ENCODE assay signal across 8 cellular contexts in the genomic region with DNA sequence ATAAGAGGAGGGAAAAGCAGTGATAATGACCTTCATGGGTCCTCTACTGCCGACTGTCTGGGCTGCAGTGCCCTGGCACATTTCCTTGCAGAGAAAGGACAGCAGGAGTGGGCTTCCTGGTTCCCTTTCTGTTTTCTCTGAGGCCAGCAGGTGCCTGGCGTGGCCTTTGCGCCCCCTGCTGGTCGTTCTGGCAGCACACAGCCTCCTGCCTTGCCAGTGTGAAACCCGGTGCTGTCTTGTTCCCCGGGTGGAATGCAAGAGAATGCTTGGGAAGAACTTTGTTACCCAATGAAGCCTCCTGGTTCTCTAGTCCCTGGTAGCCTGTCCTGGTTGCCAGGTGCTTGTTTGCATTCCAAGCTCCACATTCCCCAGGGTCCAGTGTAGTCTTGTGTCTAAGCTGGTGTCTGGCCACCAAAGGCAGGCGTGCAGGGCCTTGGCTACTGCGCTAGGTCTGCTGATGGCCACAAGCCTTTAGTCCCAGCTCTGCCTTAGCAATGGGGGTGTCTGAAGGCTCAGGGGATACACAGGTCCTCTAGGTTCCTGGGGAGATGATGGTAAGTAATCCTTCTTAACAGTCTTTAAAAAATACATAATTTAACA.
DNase-seq lines count a peak whose midpoint lies in the region; ATAC-seq and TF ChIP-seq lines count a peak whose summit lies in the region.

No MANE protein-coding gene starts in this region.

- H3K27me3 ChIP-seq in SJCRH30 (no peaks in the 10 kb centered on the region), heart right ventricle (peaks cover 0 to 12% (median 0%) of the 10 kb centered on the region in 7 donors)

- TF ChIP-seq RAD21 in Ishikawa (IDR thresholded peaks at IDR 0.05; ENCODE audit: low read depth) = peak; percentile 59

- H3K4me3 ChIP-seq in SJCRH30 (no peak overlapping the region), heart right ventricle (no peak overlapping the region), retinal pigment epithelial cell (ENCODE audit: low read length) (no peak overlapping the region)

- no peak for TF ChIP-seq EP300 in Ishikawa (IDR thresholded peaks at IDR 0.05; ENCODE audit: borderline replicate concordance)

- H3K4me1 ChIP-seq in SJCRH30 (no peaks in the 10 kb centered on the region), heart right ventricle (no peaks in the 10 kb centered on the region)

- DNase-seq in COR-L47 (lab: John Stamatoyannopoulos, UW) (peak; percentile 2), SJCRH30 (peak; percentile 24 to 69), heart right ventricle (peak; percentile 43 to 52), retinal pigment epithelial cell (ENCODE audit: low read depth) (no peak), NCI-H2171 (lab: John Stamatoyannopoulos, UW) (no peak)
- peak; percentile 70 for DNase-seq in activated naive CD4-positive, alpha-beta T cell treated with Interleukin-2 at 50 U/mL for 16 hours

- H3K36me3 ChIP-seq in SJCRH30 (no peaks in the 10 kb centered on the region), heart right ventricle (no peaks in the 10 kb centered on the region)

- 24 to 25% methylated on average over 8 of the region's 8 CpGs for WGBS in heart right ventricle, 2 donors

- H3K9me3 ChIP-seq in SJCRH30 (replicated peaks) (no peaks in the 10 kb centered on the region), heart right ventricle (no peaks in the 10 kb centered on the region)

- TF ChIP-seq CTCF in heart right ventricle (IDR thresholded peaks at IDR 0.05) (peak; percentile 69 to 92 (median 88)), retinal pigment epithelial cell (conservative IDR thresholded peaks at IDR 0.05; ENCODE audit: low read depth, low read length) (peak; percentile 49)

- intact Hi-C loops in heart right ventricle (cut with DNase I) = loop anchor here in 8 of 10 donors (5.0 to 10.0 kb wide), 7 partner anchors 90 to 1692 kb away; a partner anchor contains a TSS

- H3K27ac ChIP-seq in SJCRH30 (no peak overlapping the region), heart right ventricle (no peak overlapping the region)

- ATAC-seq in GM19463 (IDR thresholded peaks at IDR 0.05; ENCODE audit: unreplicated experiment) (peak; percentile 96), heart right ventricle (peak in 7 of 8 donors; percentile 38 to 83 (median 64))

TF ChIP-seq in Ishikawa, 13 proteins besides CTCF, POLR2A, EP300 and RAD21:
- TF ChIP-seq NFIC (IDR thresholded peaks at IDR 0.05) = no peak
- TF ChIP-seq EGR1 (IDR thresholded peaks at IDR 0.05) = no peak
- TF ChIP-seq ZBTB7A (IDR thresholded peaks at IDR 0.05; ENCODE audit: low read depth) = no peak
- TF ChIP-seq CEBPB (IDR thresholded peaks at IDR 0.05) = no peak
- no peak for TF ChIP-seq TCF12 (IDR thresholded peaks at IDR 0.05; ENCODE audit: low read depth)
- TF ChIP-seq FOXM1 (IDR thresholded peaks at IDR 0.05; ENCODE audit: borderline replicate concordance, low read depth) = no peak
- TF ChIP-seq, protein P1, sequence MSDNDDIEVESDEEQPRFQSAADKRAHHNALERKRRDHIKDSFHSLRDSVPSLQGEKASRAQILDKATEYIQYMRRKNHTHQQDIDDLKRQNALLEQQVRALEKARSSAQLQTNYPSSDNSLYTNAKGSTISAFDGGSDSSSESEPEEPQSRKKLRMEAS (IDR thresholded peaks at IDR 0.05) = no peak
- no peak for TF ChIP-seq CREB1 (IDR thresholded peaks at IDR 0.05; ENCODE audit: low read depth)
- TF ChIP-seq, protein P2, sequence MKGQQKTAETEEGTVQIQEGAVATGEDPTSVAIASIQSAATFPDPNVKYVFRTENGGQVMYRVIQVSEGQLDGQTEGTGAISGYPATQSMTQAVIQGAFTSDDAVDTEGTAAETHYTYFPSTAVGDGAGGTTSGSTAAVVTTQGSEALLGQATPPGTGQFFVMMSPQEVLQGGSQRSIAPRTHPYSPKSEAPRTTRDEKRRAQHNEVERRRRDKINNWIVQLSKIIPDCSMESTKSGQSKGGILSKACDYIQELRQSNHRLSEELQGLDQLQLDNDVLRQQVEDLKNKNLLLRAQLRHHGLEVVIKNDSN (IDR thresholded peaks at IDR 0.05) = no peak
- no peak for TF ChIP-seq YY1 (IDR thresholded peaks at IDR 0.05; ENCODE audit: low read depth)
- TF ChIP-seq TEAD4 (IDR thresholded peaks at IDR 0.05) = no peak
- TF ChIP-seq TAF1 (IDR thresholded peaks at IDR 0.05; ENCODE audit: low read depth) = no peak

Comparison
In these comparisons a context has a peak if more than half of its experiments do, and no peak if none do; other contexts are left out.
1. DNase-seq: peak in COR-L47 (single experiment), SJCRH30 (2 of 2), activated naive CD4-positive, alpha-beta T cell treated with Interleukin-2 at 50 U/mL for 16 hours (single experiment) and heart right ventricle (2 of 2); none in retinal pigment epithelial cell (single experiment) and NCI-H2171 (single experiment).